1 cellular context compared by ENCODE assay signal in the genomic region with DNA sequence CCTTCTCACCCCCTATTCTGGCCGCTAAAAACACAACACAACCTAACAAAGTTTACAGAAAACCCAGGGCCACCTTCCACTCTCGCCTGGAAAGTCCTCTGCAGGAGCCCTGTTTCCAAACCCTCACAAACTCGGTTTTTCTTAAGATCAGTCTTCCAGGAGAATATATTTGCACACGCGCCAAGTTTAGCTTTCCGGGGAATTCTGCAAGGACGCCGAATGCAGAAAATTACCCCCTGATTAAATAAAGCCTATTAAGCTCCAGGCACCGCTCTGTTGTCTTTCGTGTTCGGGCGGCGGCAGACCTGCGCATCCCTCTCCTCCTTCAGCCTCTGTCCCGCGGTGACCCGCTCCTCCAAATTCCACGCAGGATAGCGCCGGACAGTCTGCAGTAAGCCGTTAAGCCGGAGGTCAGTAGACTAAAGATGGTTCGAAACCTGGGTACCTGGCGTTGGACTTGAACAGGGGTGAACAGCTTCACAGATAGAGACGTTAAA.
TF ChIP-seq lines count a peak whose summit lies in the region.

No MANE protein-coding gene starts in this region.

TF ChIP-seq in GM23338, 12 proteins besides CTCF, POLR2A, EP300 and RAD21:
- TF ChIP-seq, protein P1, sequence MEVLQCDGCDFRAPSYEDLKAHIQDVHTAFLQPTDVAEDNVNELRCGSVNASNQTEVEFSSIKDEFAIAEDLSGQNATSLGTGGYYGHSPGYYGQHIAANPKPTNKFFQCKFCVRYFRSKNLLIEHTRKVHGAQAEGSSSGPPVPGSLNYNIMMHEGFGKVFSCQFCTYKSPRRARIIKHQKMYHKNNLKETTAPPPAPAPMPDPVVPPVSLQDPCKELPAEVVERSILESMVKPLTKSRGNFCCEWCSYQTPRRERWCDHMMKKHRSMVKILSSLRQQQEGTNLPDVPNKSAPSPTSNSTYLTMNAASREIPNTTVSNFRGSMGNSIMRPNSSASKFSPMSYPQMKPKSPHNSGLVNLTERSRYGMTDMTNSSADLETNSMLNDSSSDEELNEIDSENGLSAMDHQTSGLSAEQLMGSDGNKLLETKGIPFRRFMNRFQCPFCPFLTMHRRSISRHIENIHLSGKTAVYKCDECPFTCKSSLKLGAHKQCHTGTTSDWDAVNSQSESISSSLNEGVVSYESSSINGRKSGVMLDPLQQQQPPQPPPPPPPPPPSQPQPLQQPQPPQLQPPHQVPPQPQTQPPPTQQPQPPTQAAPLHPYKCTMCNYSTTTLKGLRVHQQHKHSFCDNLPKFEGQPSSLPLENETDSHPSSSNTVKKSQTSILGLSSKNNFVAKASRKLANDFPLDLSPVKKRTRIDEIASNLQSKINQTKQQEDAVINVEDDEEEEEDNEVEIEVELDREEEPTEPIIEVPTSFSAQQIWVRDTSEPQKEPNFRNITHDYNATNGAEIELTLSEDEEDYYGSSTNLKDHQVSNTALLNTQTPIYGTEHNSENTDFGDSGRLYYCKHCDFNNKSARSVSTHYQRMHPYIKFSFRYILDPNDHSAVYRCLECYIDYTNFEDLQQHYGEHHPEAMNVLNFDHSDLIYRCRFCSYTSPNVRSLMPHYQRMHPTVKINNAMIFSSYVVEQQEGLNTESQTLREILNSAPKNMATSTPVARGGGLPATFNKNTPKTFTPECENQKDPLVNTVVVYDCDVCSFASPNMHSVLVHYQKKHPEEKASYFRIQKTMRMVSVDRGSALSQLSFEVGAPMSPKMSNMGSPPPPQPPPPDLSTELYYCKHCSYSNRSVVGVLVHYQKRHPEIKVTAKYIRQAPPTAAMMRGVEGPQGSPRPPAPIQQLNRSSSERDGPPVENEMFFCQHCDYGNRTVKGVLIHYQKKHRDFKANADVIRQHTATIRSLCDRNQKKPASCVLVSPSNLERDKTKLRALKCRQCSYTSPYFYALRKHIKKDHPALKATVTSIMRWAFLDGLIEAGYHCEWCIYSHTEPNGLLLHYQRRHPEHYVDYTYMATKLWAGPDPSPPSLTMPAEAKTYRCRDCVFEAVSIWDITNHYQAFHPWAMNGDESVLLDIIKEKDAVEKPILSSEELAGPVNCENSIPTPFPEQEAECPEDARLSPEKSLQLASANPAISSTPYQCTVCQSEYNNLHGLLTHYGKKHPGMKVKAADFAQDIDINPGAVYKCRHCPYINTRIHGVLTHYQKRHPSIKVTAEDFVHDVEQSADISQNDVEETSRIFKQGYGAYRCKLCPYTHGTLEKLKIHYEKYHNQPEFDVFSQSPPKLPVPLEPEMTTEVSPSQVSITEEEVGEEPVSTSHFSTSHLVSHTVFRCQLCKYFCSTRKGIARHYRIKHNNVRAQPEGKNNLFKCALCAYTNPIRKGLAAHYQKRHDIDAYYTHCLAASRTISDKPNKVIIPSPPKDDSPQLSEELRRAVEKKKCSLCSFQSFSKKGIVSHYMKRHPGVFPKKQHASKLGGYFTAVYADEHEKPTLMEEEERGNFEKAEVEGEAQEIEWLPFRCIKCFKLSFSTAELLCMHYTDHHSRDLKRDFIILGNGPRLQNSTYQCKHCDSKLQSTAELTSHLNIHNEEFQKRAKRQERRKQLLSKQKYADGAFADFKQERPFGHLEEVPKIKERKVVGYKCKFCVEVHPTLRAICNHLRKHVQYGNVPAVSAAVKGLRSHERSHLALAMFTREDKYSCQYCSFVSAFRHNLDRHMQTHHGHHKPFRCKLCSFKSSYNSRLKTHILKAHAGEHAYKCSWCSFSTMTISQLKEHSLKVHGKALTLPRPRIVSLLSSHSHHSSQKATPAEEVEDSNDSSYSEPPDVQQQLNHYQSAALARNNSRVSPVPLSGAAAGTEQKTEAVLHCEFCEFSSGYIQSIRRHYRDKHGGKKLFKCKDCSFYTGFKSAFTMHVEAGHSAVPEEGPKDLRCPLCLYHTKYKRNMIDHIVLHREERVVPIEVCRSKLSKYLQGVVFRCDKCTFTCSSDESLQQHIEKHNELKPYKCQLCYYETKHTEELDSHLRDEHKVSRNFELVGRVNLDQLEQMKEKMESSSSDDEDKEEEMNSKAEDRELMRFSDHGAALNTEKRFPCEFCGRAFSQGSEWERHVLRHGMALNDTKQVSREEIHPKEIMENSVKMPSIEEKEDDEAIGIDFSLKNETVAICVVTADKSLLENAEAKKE (CRISPR knock-in tag; IDR thresholded peaks at IDR 0.05) = no peak
- peak; percentile 98 for TF ChIP-seq EZH2phosphoT487 (IDR thresholded peaks at IDR 0.05; ENCODE audit: unreplicated experiment)
- TF ChIP-seq EZH2 (IDR thresholded peaks at IDR 0.05; ENCODE audit: low read depth, unreplicated experiment) = peak; percentile 99
